1 cellular context compared by ENCODE assay signal in genomic region chr16:85159226-85159980, GRCh38.
A peak's percentile ranks its signal among the peaks of the same experiment; 100 is the strongest.
TF ChIP-seq lines count a peak whose summit lies in the region.

No MANE protein-coding gene starts in this region.

TF ChIP-seq in HepG2, 621 proteins besides CTCF, POLR2A, EP300 and RAD21 (continued from another document and continues in another):
- TF ChIP-seq FUBP1 (CRISPR knock-in tag; IDR thresholded peaks at IDR 0.05; ENCODE audit: borderline replicate concordance) (no peak), TEAD2 (CRISPR knock-in tag; IDR thresholded peaks at IDR 0.05) (no peak), REPIN1 (CRISPR knock-in tag; IDR thresholded peaks at IDR 0.05; ENCODE audit: borderline replicate concordance, low read depth) (peak; percentile 87; the same call in 1 of the 2 replicates), MBD4 (IDR thresholded peaks at IDR 0.05; ENCODE audit: borderline replicate concordance, low read length) (no peak), BRD4 (CRISPR knock-in tag; IDR thresholded peaks at IDR 0.05) (peak; percentile 55; the same call in 1 of the 2 replicates), RBAK (CRISPR knock-in tag; IDR thresholded peaks at IDR 0.05) (no peak), CEBPZ (IDR thresholded peaks at IDR 0.05; ENCODE audit: low read length) (no peak), POLR2AphosphoS5 (IDR thresholded peaks at IDR 0.05; ENCODE audit: low read depth, low read length) (peak; percentile 38; the same call in 1 of the 2 replicates), ARNTL (CRISPR knock-in tag; IDR thresholded peaks at IDR 0.05) (peak; percentile 81), TRAFD1 (CRISPR knock-in tag; IDR thresholded peaks at IDR 0.05; ENCODE audit: borderline replicate concordance) (no peak; the same call in 1 of the 2 replicates), ZNF766 (CRISPR knock-in tag; IDR thresholded peaks at IDR 0.05; ENCODE audit: borderline replicate concordance) (peak; percentile 51; the same call in 1 of the 2 replicates), ZNF691 (CRISPR knock-in tag; IDR thresholded peaks at IDR 0.05; ENCODE audit: borderline replicate concordance, low read depth) (no peak; the same call in 1 of the 2 replicates), ZNF224 (CRISPR knock-in tag; IDR thresholded peaks at IDR 0.05) (peak; percentile 87), TAF15 (IDR thresholded peaks at IDR 0.05; ENCODE audit: low read depth, low read length, poor library complexity, severe bottlenecking) (no peak), SYNCRIP (IDR thresholded peaks at IDR 0.05; ENCODE audit: insufficient read depth, low read depth, low read length) (no peak), E2F5 (CRISPR knock-in tag; conservative IDR thresholded peaks at IDR 0.05) (no peak), ZNF234 (CRISPR knock-in tag; conservative IDR thresholded peaks at IDR 0.05) (no peak), TFAP4 (IDR thresholded peaks at IDR 0.05; ENCODE audit: borderline replicate concordance, low read depth) (0 out of 2 replicates have a peak, but pooled peaks have one; percentile 6), RNF2 (conservative IDR thresholded peaks at IDR 0.05; ENCODE audit: low read depth) (no peak; the same call in 1 of the 2 replicates), RCOR2 (CRISPR knock-in tag; IDR thresholded peaks at IDR 0.05) (peak; percentile 29; the same call in 1 of the 2 replicates), ZNF709 (CRISPR knock-in tag; IDR thresholded peaks at IDR 0.05) (no peak; the same call in 1 of the 2 replicates), SALL2 (CRISPR knock-in tag; IDR thresholded peaks at IDR 0.05) (peak; percentile 14; the same call in 1 of the 2 replicates), ZNF776 (CRISPR knock-in tag; IDR thresholded peaks at IDR 0.05) (no peak), HIC2 (CRISPR knock-in tag; IDR thresholded peaks at IDR 0.05; ENCODE audit: low read depth) (no peak; the same call in 1 of the 2 replicates), ZNF350 (CRISPR knock-in tag; IDR thresholded peaks at IDR 0.05; ENCODE audit: borderline replicate concordance, low read depth) (peak; percentile 68; the same call in 1 of the 2 replicates), LCORL (IDR thresholded peaks at IDR 0.05) (no peak; the same call in 1 of the 2 replicates), LCORL (CRISPR knock-in tag; IDR thresholded peaks at IDR 0.05) (peak; percentile 95), ZNF569 (CRISPR knock-in tag; IDR thresholded peaks at IDR 0.05; ENCODE audit: borderline replicate concordance) (no peak), ZNF337 (CRISPR knock-in tag; IDR thresholded peaks at IDR 0.05; ENCODE audit: borderline replicate concordance, low read depth) (0 out of 2 replicates have a peak, but pooled peaks have one; percentile 25), ZMYM3 (CRISPR knock-in tag; IDR thresholded peaks at IDR 0.05) (peak; percentile 92), CBFB (CRISPR knock-in tag; IDR thresholded peaks at IDR 0.05) (0 out of 2 replicates have a peak, but pooled peaks have one; percentile 16), GATA4 (IDR thresholded peaks at IDR 0.05; ENCODE audit: borderline replicate concordance, low read depth) (0 out of 2 replicates have a peak, but pooled peaks have one; percentile 43), ZNF549 (CRISPR knock-in tag; IDR thresholded peaks at IDR 0.05) (0 out of 2 replicates have a peak, but pooled peaks have one; percentile 51), ZNF772 (CRISPR knock-in tag; IDR thresholded peaks at IDR 0.05) (peak; percentile 44), TP53 (CRISPR knock-in tag; conservative IDR thresholded peaks at IDR 0.05) (no peak), ATF1 (CRISPR knock-in tag; IDR thresholded peaks at IDR 0.05) (no peak), ZNF335 (CRISPR knock-in tag; IDR thresholded peaks at IDR 0.05) (no peak), ZNF30 (CRISPR knock-in tag; IDR thresholded peaks at IDR 0.05) (peak; percentile 56; the same call in 1 of the 2 replicates), ZNF879 (CRISPR knock-in tag; IDR thresholded peaks at IDR 0.05) (0 out of 2 replicates have a peak, but pooled peaks have one; percentile 1), ZNF7 (CRISPR knock-in tag; IDR thresholded peaks at IDR 0.05) (no peak), ZNF251 (CRISPR knock-in tag; IDR thresholded peaks at IDR 0.05) (no peak), JARID2 (CRISPR knock-in tag; IDR thresholded peaks at IDR 0.05; ENCODE audit: insufficient replicate concordance) (no peak), ZNF343 (CRISPR knock-in tag; IDR thresholded peaks at IDR 0.05) (no peak), SOX6 (IDR thresholded peaks at IDR 0.05) (no peak), SOX6 (CRISPR knock-in tag; IDR thresholded peaks at IDR 0.05) (peak; percentile 81), WIZ (CRISPR knock-in tag; IDR thresholded peaks at IDR 0.05) (no peak), ZNF784 (CRISPR knock-in tag; IDR thresholded peaks at IDR 0.05; ENCODE audit: borderline replicate concordance) (no peak; the same call in 1 of the 2 replicates), ZBTB3 (CRISPR knock-in tag; IDR thresholded peaks at IDR 0.05; ENCODE audit: borderline replicate concordance, low read depth) (0 out of 2 replicates have a peak, but pooled peaks have one; percentile 30), MLX (CRISPR knock-in tag; IDR thresholded peaks at IDR 0.05) (peak; percentile 68; the same call in 1 of the 2 replicates), MAFF (IDR thresholded peaks at IDR 0.05; ENCODE audit: low read depth, low read length) (peak; percentile 82), NFKB2 (CRISPR knock-in tag; IDR thresholded peaks at IDR 0.05; ENCODE audit: borderline replicate concordance) (peak; percentile 51; the same call in 1 of the 2 replicates), BCL3 (CRISPR knock-in tag; IDR thresholded peaks at IDR 0.05) (0 out of 2 replicates have a peak, but pooled peaks have one; percentile 60), ATF7 (IDR thresholded peaks at IDR 0.05) (no peak), ATF7 (CRISPR knock-in tag; IDR thresholded peaks at IDR 0.05) (no peak)
